ENCODE assay signal across 8 cellular contexts in genomic region chr19:17075860-17076538, GRCh38. TPM values are rescaled to one million over a fixed set of nuclear protein-coding genes. Genes with fewer than 3 reads are reported as not detected.
DNase-seq lines count a peak whose midpoint lies in the region; ATAC-seq lines count a peak whose summit lies in the region.

No MANE protein-coding gene starts in this region.

- H3K4me1 Mint-ChIP-seq in activated naive CD8-positive, alpha-beta T cell treated with anti-CD3 and anti-CD28 coated beads for 36 hours: peaks cover 56% of the 10 kb centered on the region

- H3K9ac ChIP-seq in skeletal muscle tissue (ENCODE audit: low read depth in 1 of 3, low read length in 3 of 3): peak overlapping the region; percentile 58 to 83 (median 65)

- no peaks in the 10 kb centered on the region for H3K9me3 Mint-ChIP-seq in activated naive CD8-positive, alpha-beta T cell treated with anti-CD3 and anti-CD28 coated beads for 36 hours

- H3K27me3 Mint-ChIP-seq in activated naive CD8-positive, alpha-beta T cell treated with anti-CD3 and anti-CD28 coated beads for 36 hours: no peaks in the 10 kb centered on the region

- H3K36me3 ChIP-seq in skeletal muscle tissue (ENCODE audit: control insufficient read depth in 3 of 3, insufficient read depth in 3 of 3, low read length in 3 of 3): peaks cover 0 to 8% (median 0%) of the 10 kb centered on the region in 3 donors

- H3K27ac Mint-ChIP-seq in activated naive CD8-positive, alpha-beta T cell treated with anti-CD3 and anti-CD28 coated beads for 36 hours: peak overlapping the region; percentile 97

- peak overlapping the region; percentile 99 for H3K4me3 Mint-ChIP-seq in activated naive CD8-positive, alpha-beta T cell treated with anti-CD3 and anti-CD28 coated beads for 36 hours

- H3K9me3 ChIP-seq in skeletal muscle tissue (ENCODE audit: control insufficient read depth in 3 of 3, low read length in 3 of 3): no peaks in the 10 kb centered on the region

- peak overlapping the region; percentile 57 for H3K27ac ChIP-seq in skeletal muscle tissue (ENCODE audit: low read depth, low read length)

- peak overlapping the region; percentile 77 to 81 (median 80) for H3K4me3 ChIP-seq in skeletal muscle tissue (ENCODE audit: low read length in 3 of 3)

- peaks cover 25% of the 10 kb centered on the region for H3K36me3 Mint-ChIP-seq in activated naive CD8-positive, alpha-beta T cell treated with anti-CD3 and anti-CD28 coated beads for 36 hours

- peak; percentile 71 for DNase-seq in NK-92 treated with Interleukin-12 subunit alpha and Interleukin-12 subunit beta, amount 100 ng/mL, for 24 hours (lab: John Stamatoyannopoulos, UW)
- DNase-seq in NK-92 (lab: John Stamatoyannopoulos, UW; ENCODE audit: unreplicated experiment) (no peak), RKO (ENCODE audit: low spot score) (peak; percentile 63), hepatic stellate cell (ENCODE audit: low spot score) (peak; percentile 51), mesenteric fat pad (ENCODE audit: low spot score) (no peak)
- peak; percentile 65 for DNase-seq in activated naive CD8-positive, alpha-beta T cell treated with anti-CD3 and anti-CD28 coated beads for 36 hours

- no peaks in the 10 kb centered on the region for H3K27me3 ChIP-seq in skeletal muscle tissue (ENCODE audit: control insufficient read depth in 3 of 3, insufficient read depth in 3 of 3, low read length in 3 of 3)

- H3K4me1 ChIP-seq in skeletal muscle tissue (ENCODE audit: control insufficient read depth in 3 of 3, insufficient read depth in 3 of 3, low read length in 3 of 3): peaks cover 28 to 51% (median 39%) of the 10 kb centered on the region in 3 donors

- ATAC-seq in HG02759 (IDR thresholded peaks at IDR 0.05; ENCODE audit: unreplicated experiment): no peak

RNA-seq across cellular contexts. Expression of gene MYO9B, which starts 0.4 kb away (rescaled TPM):
- 10 to 100 TPM; 84.3 to 86.9 TPM for total RNA-seq in activated naive CD8-positive, alpha-beta T cell treated with anti-CD3 and anti-CD28 coated beads for 36 hours
- total RNA-seq in skeletal muscle tissue (12.5 TPM), mesenteric fat pad (103 TPM)

RNA-seq across cellular contexts. Expression of gene HAUS8, which starts 0.7 kb away (rescaled TPM):
- total RNA-seq in activated naive CD8-positive, alpha-beta T cell treated with anti-CD3 and anti-CD28 coated beads for 36 hours: 10 to 100 TPM; 43.1 to 46.0 TPM
- total RNA-seq in skeletal muscle tissue (2.6 TPM), mesenteric fat pad (7.2 TPM)

RNA-seq across cellular contexts. Expression of gene CPAMD8, which starts 49.4 kb away (rescaled TPM):
- total RNA-seq in activated naive CD8-positive, alpha-beta T cell treated with anti-CD3 and anti-CD28 coated beads for 36 hours: under 1 TPM; 0.41 to 0.42 TPM
- 3.7 TPM for total RNA-seq in skeletal muscle tissue
- 8.4 TPM for total RNA-seq in mesenteric fat pad

Comparison
In these comparisons a context has a peak if more than half of its experiments do, and no peak if none do; other contexts are left out.
1. DNase-seq: peak in NK-92 treated with Interleukin-12 subunit alpha and Interleukin-12 subunit beta, amount 100 ng/mL, for 24 hours (single experiment), RKO (single experiment), activated naive CD8-positive, alpha-beta T cell treated with anti-CD3 and anti-CD28 coated beads for 36 hours (single experiment) and hepatic stellate cell (single experiment); none in NK-92 (single experiment) and mesenteric fat pad (single experiment).